In the genomic region with DNA sequence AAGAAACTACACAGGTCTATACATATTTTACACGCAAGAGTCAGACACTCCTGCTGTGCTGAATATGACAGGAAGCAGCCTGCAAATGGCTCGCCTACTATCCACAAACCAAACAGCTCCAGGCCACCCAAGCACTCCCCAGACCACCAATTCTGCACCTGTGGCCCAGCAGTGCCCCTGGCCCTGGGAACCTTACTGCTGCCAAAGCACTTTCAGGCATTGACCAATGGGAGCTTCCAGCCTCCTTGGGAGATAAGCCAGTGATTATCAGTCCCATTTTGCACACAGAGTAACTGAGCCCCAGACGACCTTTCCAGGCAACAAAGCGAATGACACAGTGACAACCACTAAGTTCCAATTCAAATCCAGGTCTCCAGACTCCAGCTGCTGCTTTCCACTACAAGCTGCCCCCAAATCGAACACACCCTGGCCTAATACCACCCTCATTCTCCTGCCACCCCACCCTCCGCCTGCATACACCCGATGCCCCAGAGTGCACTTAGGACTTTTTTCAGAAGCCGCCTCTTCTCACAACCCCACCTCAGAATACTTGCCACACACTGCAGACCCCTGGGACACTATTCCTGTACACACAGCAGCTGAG, we compare ENCODE assay signal across 1 cellular context.
TF ChIP-seq lines count a peak whose summit lies in the region.

No MANE protein-coding gene starts in this region.

TF ChIP-seq in HCT116, 20 proteins besides CTCF, POLR2A, EP300 and RAD21:
- TF ChIP-seq SIN3A (IDR thresholded peaks at IDR 0.05; ENCODE audit: low read depth) (no peak), SP1 (IDR thresholded peaks at IDR 0.05; ENCODE audit: low read depth) (no peak), TCF7L2 (IDR thresholded peaks at IDR 0.05; ENCODE audit: borderline replicate concordance, extremely low read depth, insufficient read depth, insufficient read length) (no peak)
TF ChIP-seq in HCT116: peak in this region for 0.
